In genomic region chr6:21924002-21924401, GRCh38 we compare ENCODE assay signal across 25 cellular contexts.
"Had no signal": no experiment of that assay in that cellular context is flagged by ENCODE, and none has a peak within 500 bp of the region (broad histone marks: within the 10 kb centered on the region; RNA-seq: fewer than 3 reads in every experiment).

No MANE protein-coding gene starts in this region.

- H3K36me3 ChIP-seq: esophagus squamous epithelium, gastroesophageal sphincter had no signal

- H3K27me3 Mint-ChIP-seq: activated CD4-positive, alpha-beta memory T cell treated with anti-CD3 and anti-CD28 coated beads, Interleukin-2, amount 10 ng/mL, durations not matched to agents 7 days and 5 days; activated CD4-positive, alpha-beta T cell treated with anti-CD3 and anti-CD28 coated beads, Interleukin-2, amount 10 ng/mL, durations not matched to agents 7 days and 5 days; activated naive CD4-positive, alpha-beta T cell treated with anti-CD3 and anti-CD28 coated beads, Interleukin-2, amount 10 ng/mL, durations not matched to agents 7 days and 5 days; activated naive CD8-positive, alpha-beta T cell; activated T-cell treated with anti-CD3 and anti-CD28 coated beads, Interleukin-2, amount 50 U/mL, for 24 hours; effector memory CD8-positive, alpha-beta T cell had no signal

- H3K4me3 Mint-ChIP-seq: activated CD4-positive, alpha-beta memory T cell treated with anti-CD3 and anti-CD28 coated beads, Interleukin-2, amount 10 ng/mL, durations not matched to agents 7 days and 5 days; activated CD4-positive, alpha-beta T cell treated with anti-CD3 and anti-CD28 coated beads, Interleukin-2, amount 10 ng/mL, durations not matched to agents 7 days and 5 days; activated naive CD4-positive, alpha-beta T cell treated with anti-CD3 and anti-CD28 coated beads, Interleukin-2, amount 10 ng/mL, durations not matched to agents 7 days and 5 days; activated naive CD8-positive, alpha-beta T cell; activated T-cell treated with anti-CD3 and anti-CD28 coated beads, Interleukin-2, amount 50 U/mL, for 24 hours; activated T-cell treated with anti-CD3 and anti-CD28 coated beads, Interleukin-2, amount 50 U/mL, for 72 hours; effector memory CD8-positive, alpha-beta T cell had no signal

- H3K4me3 ChIP-seq: esophagus squamous epithelium, gastroesophageal sphincter had no signal

- H3K27me3 ChIP-seq: esophagus squamous epithelium, gastroesophageal sphincter had no signal

- H3K9me3 ChIP-seq: esophagus squamous epithelium, gastroesophageal sphincter had no signal

- H3K36me3 Mint-ChIP-seq: activated naive CD4-positive, alpha-beta T cell treated with anti-CD3 and anti-CD28 coated beads, Interleukin-2, amount 10 ng/mL, durations not matched to agents 7 days and 5 days; activated naive CD8-positive, alpha-beta T cell had no signal

- H3K27ac Mint-ChIP-seq: activated CD4-positive, alpha-beta memory T cell treated with anti-CD3 and anti-CD28 coated beads, Interleukin-2, amount 10 ng/mL, durations not matched to agents 7 days and 5 days; activated CD4-positive, alpha-beta T cell treated with anti-CD3 and anti-CD28 coated beads, Interleukin-2, amount 10 ng/mL, durations not matched to agents 7 days and 5 days; activated naive CD4-positive, alpha-beta T cell treated with anti-CD3 and anti-CD28 coated beads, Interleukin-2, amount 10 ng/mL, durations not matched to agents 7 days and 5 days; activated naive CD8-positive, alpha-beta T cell; activated T-cell treated with anti-CD3 and anti-CD28 coated beads, Interleukin-2, amount 50 U/mL, for 24 hours; activated T-cell treated with anti-CD3 and anti-CD28 coated beads, Interleukin-2, amount 50 U/mL, for 72 hours; effector memory CD8-positive, alpha-beta T cell had no signal

- H3K4me1 ChIP-seq: gastroesophageal sphincter had no signal

- DNase-seq: activated CD4-positive, alpha-beta memory T cell treated with anti-CD3 and anti-CD28 coated beads, Interleukin-2, amount 10 ng/mL, durations not matched to agents 7 days and 5 days; activated CD4-positive, alpha-beta T cell treated with anti-CD3 and anti-CD28 coated beads for 1 hour; activated CD4-positive, alpha-beta T cell treated with anti-CD3 and anti-CD28 coated beads for 4 hours; activated CD4-positive, alpha-beta T cell treated with anti-CD3 and anti-CD28 coated beads, Interleukin-2, amount 10 ng/mL, durations not matched to agents 7 days and 5 days; activated CD4-positive, alpha-beta T cell treated with anti-CD3 and anti-CD28 coated beads, Interleukin-2, amount 50 U/mL, for 4 hours; activated CD8-positive, alpha-beta memory T cell treated with anti-CD3 and anti-CD28 coated beads, Interleukin-2, amount 50 U/mL, for 48 hours; activated gamma-delta T cell; activated naive CD4-positive, alpha-beta T cell; activated naive CD4-positive, alpha-beta T cell treated with anti-CD3 and anti-CD28 coated beads, Interleukin-2, amount 10 ng/mL, durations not matched to agents 7 days and 5 days; activated T-cell treated with anti-CD3 and anti-CD28 coated beads for 4 hours; activated T-cell treated with anti-CD3 and anti-CD28 coated beads, Interleukin-2, amount 50 U/mL, for 24 hours; activated T-cell treated with anti-CD3 and anti-CD28 coated beads, Interleukin-2, amount 50 U/mL, for 72 hours; amniotic stem cell; anterior cingulate cortex; caudate nucleus; cortex of kidney; dermis blood vessel endothelial cell; effector CD4-positive, alpha-beta T cell; effector memory CD8-positive, alpha-beta T cell; esophagus squamous epithelium; foreskin melanocyte; T-helper 2 cell had no signal

- H3K4me1 Mint-ChIP-seq: activated CD4-positive, alpha-beta memory T cell treated with anti-CD3 and anti-CD28 coated beads, Interleukin-2, amount 10 ng/mL, durations not matched to agents 7 days and 5 days had no signal

- ATAC-seq: activated T-cell treated with anti-CD3 and anti-CD28 coated beads, Interleukin-2, amount 50 U/mL, for 72 hours; effector memory CD8-positive, alpha-beta T cell; gastroesophageal sphincter had no signal

- H3K27ac ChIP-seq: epithelial cell of prostate, esophagus squamous epithelium, gastroesophageal sphincter had no signal
